ENCODE assay signal across 21 cellular contexts in the genomic region with DNA sequence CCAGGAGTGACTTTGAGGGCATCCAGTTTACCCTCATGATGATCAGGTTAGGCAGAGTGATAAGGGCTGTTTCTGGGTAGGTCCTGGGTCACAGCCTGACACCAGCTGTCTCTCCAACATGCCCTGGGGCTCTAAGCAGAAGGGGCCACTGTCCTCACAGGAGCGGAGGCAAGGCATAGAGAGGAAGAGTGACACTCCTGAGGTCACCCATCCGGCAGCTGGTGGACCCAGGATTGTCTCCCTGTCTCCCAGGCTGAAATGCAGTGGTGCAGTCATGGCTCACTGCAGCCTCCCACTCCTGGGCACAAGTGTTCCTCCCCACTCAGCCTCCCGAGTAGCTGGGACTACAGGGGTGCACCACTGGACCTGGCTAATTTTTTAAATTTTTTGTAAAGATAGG.
"Had no signal": no experiment of that assay in that cellular context is flagged by ENCODE, and none has a peak within 500 bp of the region (broad histone marks: within the 10 kb centered on the region; RNA-seq: fewer than 3 reads in every experiment).

No MANE protein-coding gene starts in this region.

- ATAC-seq: activated CD8-positive, alpha-beta T cell treated with anti-CD3 and anti-CD28 coated beads for 36 hours; heart left ventricle; left colon; mucosa of descending colon had no signal

- H3K27me3 ChIP-seq: testis had no signal

- DNase-seq: activated CD4-positive, alpha-beta T cell treated with anti-CD3 and anti-CD28 coated beads, Interleukin-2, amount 10 ng/mL, durations not matched to agents 24 days and 14 days; activated CD4-positive, CD25-positive, alpha-beta regulatory T cell; activated CD8-positive, alpha-beta memory T cell treated with anti-CD3 and anti-CD28 coated beads, Interleukin-2, amount 10 ng/mL, durations not matched to agents 7 days and 5 days; activated CD8-positive, alpha-beta T cell treated with anti-CD3 and anti-CD28 coated beads for 36 hours; activated naive CD4-positive, alpha-beta T cell treated with Interleukin-2 at 50 U/mL for 16 hours; activated naive CD8-positive, alpha-beta T cell treated with anti-CD3 and anti-CD28 coated beads, Interleukin-2, amount 10 ng/mL, durations not matched to agents 7 days and 5 days; amniotic stem cell; cerebellar nuclear complex; cortex of kidney; heart left ventricle; mesendoderm; mucosa of descending colon; occipital lobe; sigmoid colon; stimulated activated CD4-positive, alpha-beta T cell treated with anti-CD3 and anti-CD28 coated beads, Interleukin-4, amount 100 ng/mL, for 1 hour; stimulated activated naive CD4-positive, alpha-beta T cell; T-helper 1 cell; T1000; testis had no signal

- H3K4me3 ChIP-seq: heart left ventricle, mucosa of descending colon, sigmoid colon, smooth muscle cell, testis had no signal

- H3K27ac ChIP-seq: heart left ventricle, sigmoid colon, testis had no signal

- H3K9me3 ChIP-seq: mucosa of descending colon, sigmoid colon, testis had no signal

- H3K36me3 ChIP-seq: heart left ventricle, sigmoid colon had no signal
